In genomic region chr7:100674441-100675407, GRCh38 we compare ENCODE assay signal across 8 cellular contexts. TPM values are rescaled to one million over a fixed set of nuclear protein-coding genes. Genes with fewer than 3 reads are reported as not detected.
DNase-seq lines count a peak whose midpoint lies in the region; ATAC-seq lines count a peak whose summit lies in the region.

No MANE protein-coding gene starts in this region.

- H3K27ac ChIP-seq in thymus (ENCODE audit: low read depth) = peak overlapping the region; percentile 95

- H3K27me3 ChIP-seq in thymus (ENCODE audit: control insufficient read depth, insufficient read depth) = peaks cover 1% of the 10 kb centered on the region

- peak overlapping the region; percentile 94 for H3K27ac Mint-ChIP-seq in T-helper 2 cell treated with Interferon-gamma antibody and Interleukin-4, amounts not matched to agents 5 μg/mL and 100 μg/mL, for 36 hours
- H3K27ac Mint-ChIP-seq in dendritic cell treated with granulocyte-macrophage colony-stimulating factor and Interleukin-4, amounts not matched to agents 40 ng/mL and 50 ng/mL, for 4 days = peak overlapping the region; percentile 96
- peak overlapping the region; percentile 93 for H3K27ac Mint-ChIP-seq in memory B cell

- H3K4me1 Mint-ChIP-seq in T-helper 2 cell treated with Interferon-gamma antibody and Interleukin-4, amounts not matched to agents 5 μg/mL and 100 μg/mL, for 36 hours (ENCODE audit: low read depth) = peaks cover 6% of the 10 kb centered on the region
- peaks cover 32% of the 10 kb centered on the region for H3K4me1 Mint-ChIP-seq in dendritic cell treated with granulocyte-macrophage colony-stimulating factor and Interleukin-4, amounts not matched to agents 40 ng/mL and 50 ng/mL, for 4 days (ENCODE audit: low read depth)
- peaks cover 8% of the 10 kb centered on the region for H3K4me1 Mint-ChIP-seq in memory B cell

- peaks cover 14% of the 10 kb centered on the region for H3K27me3 Mint-ChIP-seq in T-helper 2 cell treated with Interferon-gamma antibody and Interleukin-4, amounts not matched to agents 5 μg/mL and 100 μg/mL, for 36 hours (ENCODE audit: low read depth)
- peaks cover 7% of the 10 kb centered on the region for H3K27me3 Mint-ChIP-seq in dendritic cell treated with granulocyte-macrophage colony-stimulating factor and Interleukin-4, amounts not matched to agents 40 ng/mL and 50 ng/mL, for 4 days
- no peaks in the 10 kb centered on the region for H3K27me3 Mint-ChIP-seq in memory B cell

- H3K9me3 Mint-ChIP-seq in T-helper 2 cell treated with Interferon-gamma antibody and Interleukin-4, amounts not matched to agents 5 μg/mL and 100 μg/mL, for 36 hours = no peaks in the 10 kb centered on the region
- H3K9me3 Mint-ChIP-seq in dendritic cell treated with granulocyte-macrophage colony-stimulating factor and Interleukin-4, amounts not matched to agents 40 ng/mL and 50 ng/mL, for 4 days = no peaks in the 10 kb centered on the region
- no peaks in the 10 kb centered on the region for H3K9me3 Mint-ChIP-seq in memory B cell

- H3K4me1 ChIP-seq in thymus (ENCODE audit: control insufficient read depth, insufficient read depth, low read length) = peaks cover 4% of the 10 kb centered on the region

- peak; percentile 42 to 51 for DNase-seq in stimulated activated CD4-positive, alpha-beta T cell treated with anti-CD3 and anti-CD28 coated beads, Interleukin-2, amount 100 ng/mL, for 24 hours
- DNase-seq in stimulated activated CD4-positive, alpha-beta T cell treated with anti-CD3 and anti-CD28 coated beads, Interleukin-2, amount 100 ng/mL, for 48 hours = no peak
- no peak for DNase-seq in T-helper 2 cell treated with Interferon-gamma antibody and Interleukin-4, amounts not matched to agents 5 μg/mL and 100 μg/mL, for 36 hours (ENCODE audit: low spot score)
- peak; percentile 37 to 57 for DNase-seq in memory B cell (ENCODE audit: low spot score in 2 of 2)
- no peak for DNase-seq in NCI-H345 (lab: John Stamatoyannopoulos, UW)

- peak; percentile 0 for ATAC-seq in memory B cell (ENCODE audit: low read depth)
- no peak for ATAC-seq in GM18517 (IDR thresholded peaks at IDR 0.05; ENCODE audit: unreplicated experiment)

- intact Hi-C loops in dendritic cell treated with granulocyte-macrophage colony-stimulating factor and Interleukin-4, amounts not matched to agents 40 ng/mL and 50 ng/mL, for 4 days (cut with micrococcal nuclease) = loop anchor here (1.0 to 10.0 kb wide), 3 partner anchors 62 to 247 kb away; partner anchors contain the start of genes FBXO24, LRCH4, MEPCE and MOSPD3

- H3K36me3 ChIP-seq in thymus (ENCODE audit: control insufficient read depth, insufficient read depth) = peaks cover 33% of the 10 kb centered on the region

- WGBS in thymus = under 1% methylated on average over 82 of the region's 82 CpGs

- H3K9me3 ChIP-seq in thymus (ENCODE audit: control insufficient read depth) = no peaks in the 10 kb centered on the region

- H3K36me3 Mint-ChIP-seq in T-helper 2 cell treated with Interferon-gamma antibody and Interleukin-4, amounts not matched to agents 5 μg/mL and 100 μg/mL, for 36 hours (ENCODE audit: low read depth) = peaks cover 30% of the 10 kb centered on the region
- H3K36me3 Mint-ChIP-seq in dendritic cell treated with granulocyte-macrophage colony-stimulating factor and Interleukin-4, amounts not matched to agents 40 ng/mL and 50 ng/mL, for 4 days (ENCODE audit: low read depth) = peaks cover 57% of the 10 kb centered on the region
- peaks cover 10% of the 10 kb centered on the region for H3K36me3 Mint-ChIP-seq in memory B cell

- H3K4me3 ChIP-seq in thymus (ENCODE audit: low read length) = peak overlapping the region; percentile 100

- H3K4me3 Mint-ChIP-seq in T-helper 2 cell treated with Interferon-gamma antibody and Interleukin-4, amounts not matched to agents 5 μg/mL and 100 μg/mL, for 36 hours = peak overlapping the region; percentile 95
- H3K4me3 Mint-ChIP-seq in dendritic cell treated with granulocyte-macrophage colony-stimulating factor and Interleukin-4, amounts not matched to agents 40 ng/mL and 50 ng/mL, for 4 days = peak overlapping the region; percentile 91
- H3K4me3 Mint-ChIP-seq in memory B cell = peak overlapping the region; percentile 100

RNA-seq across cellular contexts. Expression of gene GNB2, which starts 1.2 kb away (rescaled TPM):
- polyA plus RNA-seq in thymus = 130 TPM

RNA-seq across cellular contexts. Expression of gene ACTL6B, which starts 18.5 kb away (rescaled TPM):
- 0.18 TPM for polyA plus RNA-seq in thymus

RNA-seq across cellular contexts. Expression of gene GIGYF1, which starts 19.3 kb away (rescaled TPM):
- polyA plus RNA-seq in thymus = 60.1 TPM

RNA-seq across cellular contexts. Expression of gene POP7, which starts 31.2 kb away (rescaled TPM):
- polyA plus RNA-seq in thymus = 31.2 TPM

RNA-seq across cellular contexts. Expression of gene TFR2, which starts 33.4 kb away (rescaled TPM):
- 1.0 TPM for polyA plus RNA-seq in thymus

Comparison
In these comparisons a context has a peak if more than half of its experiments do, and no peak if none do; other contexts are left out.
1. DNase-seq: peak in stimulated activated CD4-positive, alpha-beta T cell treated with anti-CD3 and anti-CD28 coated beads, Interleukin-2, amount 100 ng/mL, for 24 hours (2 of 2) and memory B cell (2 of 2); none in stimulated activated CD4-positive, alpha-beta T cell treated with anti-CD3 and anti-CD28 coated beads, Interleukin-2, amount 100 ng/mL, for 48 hours (0 of 2), T-helper 2 cell treated with Interferon-gamma antibody and Interleukin-4, amounts not matched to agents 5 μg/mL and 100 μg/mL, for 36 hours (single experiment) and NCI-H345 (single experiment).
2. Peak in every context shown above with its lines, with median percentiles within 50 percentile points of each other: H3K27ac Mint-ChIP-seq and H3K4me3 Mint-ChIP-seq.